7 cellular contexts compared by ENCODE assay signal in genomic region chr16:29081825-29082639, GRCh38.
A peak's percentile ranks its signal among the peaks of the same experiment; 100 is the strongest.
DNase-seq lines count a peak whose midpoint lies in the region; ATAC-seq and TF ChIP-seq lines count a peak whose summit lies in the region.
"Not testable (repeated sequence)": the region's sequence is repeated elsewhere in the genome, so short reads cannot be mapped to it uniquely, and the experiment has no call there.

No MANE protein-coding gene starts in this region.

- in situ Hi-C loops in Panc1 (cut with HindIII; ENCODE audit: low pct_unique_long_range_greater_than_20kb, low sequenced_read_pairs); brain microvascular endothelial cell (cut with HindIII; ENCODE audit: low pct_ligation_motif_present, low sequenced_read_pairs): not testable (repeated sequence)

- peak overlapping the region; percentile 66 to 89 (median 81) for H3K4me3 Mint-ChIP-seq in naive B cell

- POLR2A ChIA-PET in Panc1 (lab: Charles Lee), result not testable (repeated sequence)

- H3K36me3 Mint-ChIP-seq in naive B cell, result not testable (repeated sequence)

- H3K4me1 Mint-ChIP-seq in naive B cell, result not testable (repeated sequence)

- intact Hi-C loops in Panc1 (cut with micrococcal nuclease; ENCODE audit: unreplicated experiment); Right ventricle myocardium inferior (cut with DNase I): not testable (repeated sequence)

- not testable (repeated sequence) for H3K27me3 Mint-ChIP-seq in naive B cell

- not testable (repeated sequence) for H3K27ac ChIP-seq in Panc1 (ENCODE audit: low read length); brain microvascular endothelial cell

- DNase-seq in Panc1 (ENCODE audit: low read depth, low spot score); Right ventricle myocardium inferior (ENCODE audit: missing footprints); naive B cell: not testable (repeated sequence)
- DNase-seq in activated CD8-positive, alpha-beta memory T cell treated with anti-CD3 and anti-CD28 coated beads, Interleukin-2, amount 50 U/mL, for 48 hours, result peak; percentile 68
- DNase-seq in brain microvascular endothelial cell, result peak; percentile 2
- peak; percentile 28 for DNase-seq in stimulated activated CD4-positive, alpha-beta T cell treated with anti-CD3 and anti-CD28 coated beads, Interleukin-2, amount 100 ng/mL, for 4 hours (ENCODE audit: low read depth)

- H3K27ac Mint-ChIP-seq in naive B cell, result peak overlapping the region in 1 of 6 donors; percentile 85

- CTCF ChIA-PET in Panc1 (lab: Charles Lee), result not testable (repeated sequence)

- peak overlapping the region; percentile 38 to 43 for H3K4me3 ChIP-seq in Panc1 (ENCODE audit: low read depth in 2 of 2, low read length in 2 of 2)
- peak overlapping the region; percentile 36 for H3K4me3 ChIP-seq in brain microvascular endothelial cell (ENCODE audit: low read depth, low read length)

- not testable (repeated sequence) for H3K9me3 Mint-ChIP-seq in naive B cell

- not testable (repeated sequence) for H3K9me3 ChIP-seq in Panc1 (ENCODE audit: control insufficient read depth, insufficient read depth, low read depth, low read length)

- not testable (repeated sequence) for H3K27me3 ChIP-seq in Panc1 (ENCODE audit: control insufficient read depth, insufficient read depth, low read length); brain microvascular endothelial cell (replicated peaks)

- H3K4me1 ChIP-seq in Panc1 (ENCODE audit: control insufficient read depth, insufficient read depth, low read length), result not testable (repeated sequence)

- H3K36me3 ChIP-seq in Panc1 (ENCODE audit: control insufficient read depth, insufficient read depth, low read length); brain microvascular endothelial cell (replicated peaks): not testable (repeated sequence)

- ATAC-seq in GM19043 (IDR thresholded peaks at IDR 0.05; ENCODE audit: low read depth, unreplicated experiment), result peak; percentile 45
- ATAC-seq in Panc1, result peak; percentile 95
- ATAC-seq in Right ventricle myocardium inferior, result peak; percentile 76
- ATAC-seq in naive B cell (ENCODE audit: low read depth in 2 of 2), result peak; percentile 72 to 77

- not testable (repeated sequence) for TF ChIP-seq CTCF in Panc1 (IDR thresholded peaks at IDR 0.05); brain microvascular endothelial cell (IDR thresholded peaks at IDR 0.05; ENCODE audit: low read depth, low read length, missing control alignments)

- BruUV-seq in Panc1 (replicated peaks; lab: Mats Ljungman, UMichigan), result not testable (repeated sequence)

Comparison
In these comparisons a context has a peak if more than half of its experiments do, and no peak if none do; other contexts are left out.
1. ATAC-seq: peak in every context shown above with its lines; median percentile 95 in Panc1; 76 in Right ventricle myocardium inferior; 74 in naive B cell; 45 in GM19043.